Comparison of ENCODE assay signal across 8 cellular contexts in the genomic region with DNA sequence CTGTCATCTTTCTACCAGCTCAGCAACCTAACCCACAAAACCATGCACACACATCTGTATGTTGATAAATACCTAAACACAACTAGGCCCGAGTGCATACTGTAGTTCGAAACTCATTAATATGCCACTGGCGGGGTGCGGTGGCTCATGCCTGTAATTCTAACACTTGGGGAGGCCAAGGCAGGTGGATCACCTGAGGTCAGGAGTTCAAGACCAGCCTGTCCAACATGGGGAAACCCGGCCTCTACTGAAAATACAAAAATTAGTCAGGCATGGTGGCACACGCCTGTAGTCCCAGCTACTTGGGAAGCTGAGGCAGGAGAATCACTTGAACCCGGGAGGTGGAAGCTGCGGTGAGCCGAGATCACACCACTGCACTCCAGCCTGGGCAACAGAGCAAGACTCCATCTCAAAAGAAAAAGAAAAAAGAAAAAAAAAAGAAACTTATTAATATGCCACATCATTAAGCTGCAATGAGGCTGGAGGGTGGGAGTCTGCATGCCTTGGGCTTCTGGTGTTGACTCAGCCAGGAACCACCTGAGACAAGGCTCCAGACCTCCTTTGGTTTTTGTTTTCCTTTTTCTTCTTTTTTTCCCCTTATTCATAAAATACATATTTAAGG.
DNase-seq lines count a peak whose midpoint lies in the region; ATAC-seq and TF ChIP-seq lines count a peak whose summit lies in the region.
"Not testable (repeated sequence)": the region's sequence is repeated elsewhere in the genome, so short reads cannot be mapped to it uniquely, and the experiment has no call there.

No MANE protein-coding gene starts in this region.

- not testable (repeated sequence) for H3K36me3 ChIP-seq in Caco-2 (ENCODE audit: control insufficient read depth, insufficient read depth, low read length); OCI-LY3 (replicated peaks; ENCODE audit: low read depth, low read length)

- CTCF ChIA-PET in Caco-2 (lab: Charles Lee), result not testable (repeated sequence)
- CTCF ChIA-PET in activated CD4-positive, alpha-beta memory T cell treated with anti-CD3 and anti-CD28 coated beads for 36 hours (lab: Charles Lee), result interaction anchor here (0.7 kb wide), 1 partner anchor 27 kb away, joined by 3 read pairs; no protein-coding TSS in a partner anchor

- intact Hi-C loops in Caco-2 (cut with micrococcal nuclease; ENCODE audit: unreplicated experiment), result not testable (repeated sequence)
- intact Hi-C loops in activated CD4-positive, alpha-beta memory T cell treated with anti-CD3 and anti-CD28 coated beads for 36 hours (cut with micrococcal nuclease), result loop anchor here (10.0 kb wide), 2 partner anchors 253 to 543 kb away; no protein-coding TSS in a partner anchor

- H3K36me3 Mint-ChIP-seq in Caco-2 (ENCODE audit: insufficient read depth, unreplicated experiment); activated CD4-positive, alpha-beta memory T cell treated with anti-CD3 and anti-CD28 coated beads for 36 hours; activated naive CD8-positive, alpha-beta T cell; stimulated activated naive B cell treated with anti-CD40 and anti-IgM and Interleukin-4, amounts not matched to agents 10 μg/mL and 1 μg/mL and 100 μg/mL, for 72 hours: not testable (repeated sequence)

- peak overlapping the region; percentile 10 for H3K4me3 Mint-ChIP-seq in Caco-2 (ENCODE audit: unreplicated experiment)
- H3K4me3 Mint-ChIP-seq in activated CD4-positive, alpha-beta memory T cell treated with anti-CD3 and anti-CD28 coated beads for 36 hours; activated naive CD8-positive, alpha-beta T cell; stimulated activated naive B cell treated with anti-CD40 and anti-IgM and Interleukin-4, amounts not matched to agents 10 μg/mL and 1 μg/mL and 100 μg/mL, for 72 hours: not testable (repeated sequence)

- not testable (repeated sequence) for H3K27me3 ChIP-seq in Caco-2 (replicated peaks; ENCODE audit: control insufficient read depth, insufficient read depth, low read length); OCI-LY3 (ENCODE audit: low read depth, low read length)

- not testable (repeated sequence) for H3K79me2 ChIP-seq in OCI-LY3 (ENCODE audit: low read length)

- not testable (repeated sequence) for H3K9me3 ChIP-seq in Caco-2; OCI-LY3 (ENCODE audit: insufficient read depth, low read length)

- not testable (repeated sequence) for BruUV-seq in Caco-2 (replicated peaks; lab: Mats Ljungman, UMichigan)

- H2AFZ ChIP-seq in OCI-LY3 (ENCODE audit: low read depth, low read length), result not testable (repeated sequence)

- H3K4me3 ChIP-seq in Caco-2 (ENCODE audit: low read depth, low read length); OCI-LY3 (ENCODE audit: low read length): not testable (repeated sequence)

- peak overlapping the region; percentile 43 for H3K4me2 ChIP-seq in OCI-LY3 (ENCODE audit: low read length)

- ATAC-seq in GM19023 (IDR thresholded peaks at IDR 0.05; ENCODE audit: unreplicated experiment), result peak; percentile 57
- ATAC-seq in HG02610 (IDR thresholded peaks at IDR 0.05; ENCODE audit: unreplicated experiment), result peak; percentile 73
- peak; percentile 46 for ATAC-seq in HG02981 (IDR thresholded peaks at IDR 0.05; ENCODE audit: unreplicated experiment)
- ATAC-seq in stimulated activated naive B cell treated with anti-CD40 and anti-IgM and Interleukin-4, amounts not matched to agents 10 μg/mL and 1 μg/mL and 100 μg/mL, for 72 hours (replicated peaks), result peak; percentile 62 to 81

- H3K27ac ChIP-seq in OCI-LY3 (ENCODE audit: low read length), result peak overlapping the region; percentile 52

- not testable (repeated sequence) for H3K9me3 Mint-ChIP-seq in Caco-2 (ENCODE audit: unreplicated experiment); activated CD4-positive, alpha-beta memory T cell treated with anti-CD3 and anti-CD28 coated beads for 36 hours; activated naive CD8-positive, alpha-beta T cell (ENCODE audit: low read depth); stimulated activated naive B cell treated with anti-CD40 and anti-IgM and Interleukin-4, amounts not matched to agents 10 μg/mL and 1 μg/mL and 100 μg/mL, for 72 hours

- not testable (repeated sequence) for TF ChIP-seq CTCF in Caco-2 (IDR thresholded peaks at IDR 0.05; ENCODE audit: insufficient read depth in 1 of 2, low read depth in 1 of 2, low read length in 1 of 2, severe bottlenecking in 1 of 2, unreplicated experiment in 1 of 2); OCI-LY3 (IDR thresholded peaks at IDR 0.05; ENCODE audit: low read depth, low read length)

- not testable (repeated sequence) for DNase-seq in Caco-2; stimulated activated naive B cell treated with anti-CD40 and anti-IgM and Interleukin-4, amounts not matched to agents 10 μg/mL and 1 μg/mL and 100 μg/mL, for 72 hours
- peak; percentile 48 for DNase-seq in activated CD4-positive, alpha-beta memory T cell treated with anti-CD3 and anti-CD28 coated beads for 36 hours

- not testable (repeated sequence) for H3K27me3 Mint-ChIP-seq in Caco-2 (ENCODE audit: insufficient read depth, unreplicated experiment); activated CD4-positive, alpha-beta memory T cell treated with anti-CD3 and anti-CD28 coated beads for 36 hours; activated naive CD8-positive, alpha-beta T cell; stimulated activated naive B cell treated with anti-CD40 and anti-IgM and Interleukin-4, amounts not matched to agents 10 μg/mL and 1 μg/mL and 100 μg/mL, for 72 hours

- H3K4me1 ChIP-seq in Caco-2 (peaks cover 45% of the 10 kb centered on the region), OCI-LY3 (ENCODE audit: low read length) (peaks cover 51% of the 10 kb centered on the region)

- H3K4me1 Mint-ChIP-seq in Caco-2 (ENCODE audit: low read depth, unreplicated experiment), result peaks cover 27% of the 10 kb centered on the region
- H3K4me1 Mint-ChIP-seq in activated CD4-positive, alpha-beta memory T cell treated with anti-CD3 and anti-CD28 coated beads for 36 hours (ENCODE audit: low read depth), result peaks cover 23% of the 10 kb centered on the region
- not testable (repeated sequence) for H3K4me1 Mint-ChIP-seq in activated naive CD8-positive, alpha-beta T cell (ENCODE audit: low read depth)
- peaks cover 10 to 16% of the 10 kb centered on the region in 2 donors for H3K4me1 Mint-ChIP-seq in stimulated activated naive B cell treated with anti-CD40 and anti-IgM and Interleukin-4, amounts not matched to agents 10 μg/mL and 1 μg/mL and 100 μg/mL, for 72 hours

- H3K27ac Mint-ChIP-seq in Caco-2 (ENCODE audit: unreplicated experiment), result peak overlapping the region; percentile 33
- peak overlapping the region; percentile 74 for H3K27ac Mint-ChIP-seq in activated CD4-positive, alpha-beta memory T cell treated with anti-CD3 and anti-CD28 coated beads for 36 hours
- H3K27ac Mint-ChIP-seq in activated naive CD8-positive, alpha-beta T cell, result peak overlapping the region; percentile 50
- H3K27ac Mint-ChIP-seq in stimulated activated naive B cell treated with anti-CD40 and anti-IgM and Interleukin-4, amounts not matched to agents 10 μg/mL and 1 μg/mL and 100 μg/mL, for 72 hours, result not testable (repeated sequence)

- POLR2A ChIA-PET in Caco-2 (lab: Charles Lee), result not testable (repeated sequence)
- POLR2A ChIA-PET in activated CD4-positive, alpha-beta memory T cell treated with anti-CD3 and anti-CD28 coated beads for 36 hours (lab: Charles Lee), result interaction anchor here (1.0 kb wide), 1 partner anchor 217 kb away, joined by 3 read pairs; no protein-coding TSS in a partner anchor

- H4K20me1 ChIP-seq in OCI-LY3 (ENCODE audit: insufficient read depth, low read length), result not testable (repeated sequence)

- H3K9ac ChIP-seq in OCI-LY3 (ENCODE audit: low read length), result not testable (repeated sequence)
